ENCODE assay signal across 12 cellular contexts in the genomic region with DNA sequence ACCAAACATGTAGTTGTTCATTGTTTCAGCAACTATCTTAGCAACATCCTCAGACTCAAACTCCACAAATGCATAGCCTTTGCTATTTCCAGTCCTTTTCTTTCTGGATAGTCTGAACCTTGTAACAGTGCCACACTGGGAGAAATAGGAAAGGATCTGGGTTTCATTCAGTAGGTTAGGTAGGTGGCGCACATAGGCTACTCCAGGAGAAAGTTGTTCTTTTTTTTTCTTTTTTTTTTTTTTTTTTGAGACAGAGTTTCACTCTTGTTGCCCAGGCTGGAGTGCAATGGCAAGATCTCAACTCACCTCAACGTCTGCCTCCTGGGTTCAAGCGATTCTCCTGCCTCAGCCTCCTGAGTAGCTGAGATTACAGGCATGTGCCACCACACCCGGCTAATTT. TPM values are rescaled to one million over a fixed set of nuclear protein-coding genes. Genes with fewer than 3 reads are reported as not detected.
DNase-seq lines count a peak whose midpoint lies in the region; ATAC-seq, FAIRE-seq and TF ChIP-seq lines count a peak whose summit lies in the region.
"Not testable (repeated sequence)": the region's sequence is repeated elsewhere in the genome, so short reads cannot be mapped to it uniquely, and the experiment has no call there.
"Had no signal": no experiment of that assay in that cellular context is flagged by ENCODE, and none has a peak within 500 bp of the region (broad histone marks: within the 10 kb centered on the region; RNA-seq: fewer than 3 reads in every experiment).

No MANE protein-coding gene starts in this region.

- not testable (repeated sequence) for TF ChIP-seq POLR2A in HCT116 (IDR thresholded peaks at IDR 0.05; ENCODE audit: borderline replicate concordance, extremely low read depth, insufficient read depth, insufficient read length); H1 (IDR thresholded peaks at IDR 0.05; ENCODE audit: control extremely low read depth in 1 of 2, low read depth in 2 of 2, low read length in 2 of 2)

- BruUV-seq in HCT116 (replicated peaks; lab: Mats Ljungman, UMichigan); Panc1 (replicated peaks; lab: Mats Ljungman, UMichigan): not testable (repeated sequence)

- H3K4me1 ChIP-seq in HCT116 (ENCODE audit: control insufficient read depth in 1 of 2, insufficient read depth in 2 of 2, low read length in 2 of 2); Panc1 (ENCODE audit: control insufficient read depth, insufficient read depth, low read length); adipocyte (ENCODE audit: control insufficient read depth, insufficient read depth, low read length); H1 (replicated peaks in 1 of 4; ENCODE audit: control insufficient read depth in 3 of 4, insufficient read depth in 4 of 4, low read length in 3 of 4); foreskin keratinocyte: not testable (repeated sequence)

- TF ChIP-seq CTCF in HCT116 (IDR thresholded peaks at IDR 0.05 in 2 of 3, conservative IDR thresholded peaks at IDR 0.05 in 1 of 3; ENCODE audit: borderline replicate concordance in 1 of 3, insufficient read depth in 1 of 3, low read depth in 2 of 3, low read length in 2 of 3): peak in 1 of 3 experiments; percentile 35; a peak in 1 of 6 replicates
- TF ChIP-seq CTCF in Panc1 (IDR thresholded peaks at IDR 0.05): peak; percentile 40
- TF ChIP-seq CTCF in H1 (IDR thresholded peaks at IDR 0.05; ENCODE audit: control extremely low read depth in 1 of 3, insufficient read depth in 1 of 3, low read depth in 1 of 3, low read length in 3 of 3): peak in 2 of 3 experiments; percentile 1 to 25; a peak in 2 of 4 replicates
- peak; percentile 11 for TF ChIP-seq CTCF in foreskin keratinocyte (conservative IDR thresholded peaks at IDR 0.05)

- H3K27me3 ChIP-seq in HCT116 (ENCODE audit: insufficient read depth, low read length) (peaks cover 25% of the 10 kb centered on the region), Panc1 (ENCODE audit: control insufficient read depth, insufficient read depth, low read length) (peaks cover 11% of the 10 kb centered on the region), adipocyte (replicated peaks; ENCODE audit: control insufficient read depth, insufficient read depth, low read length) (peaks cover 35% of the 10 kb centered on the region), foreskin keratinocyte (peaks cover 56% of the 10 kb centered on the region)
- not testable (repeated sequence) for H3K27me3 ChIP-seq in H1 (replicated peaks in 1 of 4; ENCODE audit: control insufficient read depth in 3 of 4, extremely low read depth in 1 of 4, insufficient read depth in 3 of 4, low read length in 3 of 4)

- not testable (repeated sequence) for H3K27ac ChIP-seq in HCT116 (ENCODE audit: low read depth, low read length); Panc1 (ENCODE audit: low read length); H1 (ENCODE audit: low read depth, low read length); foreskin keratinocyte

- TF ChIP-seq EP300 in Ishikawa (IDR thresholded peaks at IDR 0.05; ENCODE audit: borderline replicate concordance); H1 (IDR thresholded peaks at IDR 0.05; ENCODE audit: borderline replicate concordance in 1 of 2, low read depth in 2 of 2, low read length in 2 of 2): not testable (repeated sequence)

- H4K5ac ChIP-seq in H1 (ENCODE audit: insufficient read length, low read depth, low read length): not testable (repeated sequence)

- not testable (repeated sequence) for H4K8ac ChIP-seq in H1 (ENCODE audit: extremely low read depth, insufficient read depth, low read length)

- H3K4me3 ChIP-seq in HCT116 (replicated peaks in 1 of 2; ENCODE audit: low read depth in 1 of 2, low read length in 2 of 2); Panc1 (ENCODE audit: low read depth in 2 of 2, low read length in 2 of 2); adipocyte (ENCODE audit: low read length); H1 (ENCODE audit: extremely low read depth in 1 of 4, insufficient read depth in 2 of 4, low read depth in 3 of 4, low read length in 4 of 4): not testable (repeated sequence)

- CTCF ChIA-PET in HCT116 (lab: Charles Lee); Panc1 (lab: Charles Lee): not testable (repeated sequence)
- CTCF ChIA-PET in H1 (lab: Charles Lee; ENCODE audit: partially characterized antibody): interaction anchor here (1.1 kb wide), 1 partner anchor 56 kb away, joined by 3 read pairs; no protein-coding TSS in a partner anchor

- H3K79me2 ChIP-seq in HCT116 (ENCODE audit: insufficient read depth, low read length); H1 (ENCODE audit: control insufficient read depth in 1 of 2, insufficient read depth in 2 of 2, low read length in 2 of 2): not testable (repeated sequence)

- H4K20me1 ChIP-seq in HCT116 (ENCODE audit: insufficient read depth); H1 (replicated peaks in 1 of 2; ENCODE audit: control insufficient read depth in 1 of 2, insufficient read depth in 2 of 2, low read length in 2 of 2): not testable (repeated sequence)

- DNase-seq in ACHN: peak; percentile 10
- not testable (repeated sequence) for DNase-seq in HCT116 (ENCODE audit: low read depth, low spot score); Panc1 (ENCODE audit: low read depth, low spot score); foreskin keratinocyte
- peak; percentile 16 for DNase-seq in adipocyte (ENCODE audit: low read depth)
- peak in 1 of 2 experiments; percentile 42 for DNase-seq in H1 (ENCODE audit: low read depth in 1 of 2, low spot score in 2 of 2)
- DNase-seq in renal cortical epithelial cell (ENCODE audit: low read depth): peak; percentile 5

- not testable (repeated sequence) for H2BK20ac ChIP-seq in H1 (ENCODE audit: low read length)

- not testable (repeated sequence) for H4K91ac ChIP-seq in H1 (replicated peaks; ENCODE audit: insufficient read length, low read length)

- WGBS in H1 (ENCODE audit: extremely low coverage in 1 of 2, insufficient coverage in 1 of 2, insufficient read length in 1 of 2, insufficient replicate concordance in 2 of 2, low coverage in 1 of 2, low lambda C conversion rate in 2 of 2, missing lambda C conversion rate in 1 of 2), 2 experiments: 70% methylated on average over 2 of the region's 4 CpGs; no CpG with 5 or more reads in 1 of the 2 experiments

- H3K56ac ChIP-seq in H1 (replicated peaks; ENCODE audit: insufficient read length, low read depth, low read length): not testable (repeated sequence)

- not testable (repeated sequence) for H3K79me1 ChIP-seq in H1 (ENCODE audit: low read depth, low read length)

- in situ Hi-C loops in ACHN (cut with HindIII; ENCODE audit: low pct_ligation_motif_present, low pct_unique_long_range_greater_than_20kb, low sequenced_read_pairs); Panc1 (cut with HindIII; ENCODE audit: low pct_unique_long_range_greater_than_20kb, low sequenced_read_pairs): not testable (repeated sequence)

- TF ChIP-seq RAD21 in HCT116 (IDR thresholded peaks at IDR 0.05; ENCODE audit: low read depth): peak; percentile 34; the same call in 1 of the 2 replicates
- peak; percentile 46; the same call in 1 of the 2 replicates for TF ChIP-seq RAD21 in Ishikawa (IDR thresholded peaks at IDR 0.05; ENCODE audit: low read depth)
- peak; percentile 13 to 21; a peak in 2 of 4 replicates for TF ChIP-seq RAD21 in H1 (IDR thresholded peaks at IDR 0.05 in 1 of 2, conservative IDR thresholded peaks at IDR 0.05 in 1 of 2; ENCODE audit: low read depth in 2 of 2, low read length in 2 of 2)

- not testable (repeated sequence) for H3K9ac ChIP-seq in HCT116 (ENCODE audit: low read length); adipocyte (ENCODE audit: low read length); H1 (replicated peaks in 1 of 4; ENCODE audit: extremely low read depth in 1 of 4, low read depth in 3 of 4, low read length in 3 of 4)

- not testable (repeated sequence) for H3K36me3 ChIP-seq in HCT116 (ENCODE audit: control insufficient read depth in 1 of 2, insufficient read depth in 2 of 2, low read length in 2 of 2); Panc1 (ENCODE audit: control insufficient read depth, insufficient read depth, low read length); adipocyte (ENCODE audit: control insufficient read depth, insufficient read depth, low read length, severe bottlenecking); H1 (ENCODE audit: control insufficient read depth in 2 of 4, insufficient read depth in 4 of 4, low read length in 3 of 4)

- not testable (repeated sequence) for H3K18ac ChIP-seq in H1 (ENCODE audit: extremely low read depth, low read length)

- not testable (repeated sequence) for H3K23ac ChIP-seq in H1 (ENCODE audit: insufficient read length)

- ATAC-seq in HCT116: peak; percentile 83
- ATAC-seq in Panc1, foreskin keratinocyte: not testable (repeated sequence)

- not testable (repeated sequence) for H3K4ac ChIP-seq in H1 (replicated peaks; ENCODE audit: insufficient read length, low read depth, low read length)

- peak overlapping the region; percentile 95; the same call in 1 of the 2 replicates for H2BK5ac ChIP-seq in H1 (ENCODE audit: low read depth, low read length)

- not testable (repeated sequence) for H2AK5ac ChIP-seq in H1 (ENCODE audit: low read depth, low read length)

- not testable (repeated sequence) for H2BK120ac ChIP-seq in H1 (replicated peaks; ENCODE audit: low read depth, low read length)

- not testable (repeated sequence) for H3K23me2 ChIP-seq in H1 (ENCODE audit: low read depth, low read length)

- not testable (repeated sequence) for FAIRE-seq in H1 (lab: Jason Lieb, UNC)

- H3K9me2 ChIP-seq in HCT116 (ENCODE audit: insufficient read depth): not testable (repeated sequence)

- not testable (repeated sequence) for H2BK15ac ChIP-seq in H1 (ENCODE audit: low read length)

- H2BK12ac ChIP-seq in H1 (ENCODE audit: low read depth, low read length): 0 out of 2 replicates have a peak overlapping the region, but pooled peaks have one; percentile 97

- intact Hi-C loops in HCT116 (cut with micrococcal nuclease); Panc1 (cut with micrococcal nuclease; ENCODE audit: unreplicated experiment): not testable (repeated sequence)

- H3K14ac ChIP-seq in H1 (ENCODE audit: insufficient read length): not testable (repeated sequence)

- H3K4me2 ChIP-seq in HCT116 (ENCODE audit: low read length); H1 (ENCODE audit: insufficient read depth in 1 of 2, low read depth in 2 of 2, low read length in 2 of 2): not testable (repeated sequence)

- RAD21 ChIA-PET in HCT116 (lab: Charles Lee; ENCODE audit: low non-redundant PET in 1 of 2, low total read pairs in 2 of 2, uncharacterized antibody in 2 of 2, unreplicated experiment in 2 of 2): not testable (repeated sequence)

- not testable (repeated sequence) for H3K9me3 ChIP-seq in HCT116 (ENCODE audit: control insufficient read depth in 1 of 2, insufficient read depth in 1 of 2, low read depth in 1 of 2, low read length in 2 of 2); Panc1 (ENCODE audit: control insufficient read depth, insufficient read depth, low read depth, low read length); adipocyte (ENCODE audit: control insufficient read depth, low read length); H1 (ENCODE audit: insufficient read depth in 2 of 2, low read depth in 1 of 2, low read length in 1 of 2)

- POLR2A ChIA-PET in HCT116 (lab: Charles Lee): interaction anchor here (0.7 kb wide), 1 partner anchor 55 kb away, joined by 3 read pairs; no protein-coding TSS in a partner anchor
- POLR2A ChIA-PET in Panc1 (lab: Charles Lee); H1 (lab: Charles Lee; ENCODE audit: partially characterized antibody): not testable (repeated sequence)

- peak overlapping the region; percentile 1 for H2AFZ ChIP-seq in HCT116 (ENCODE audit: low read depth, low read length, poor library complexity, severe bottlenecking)
- H2AFZ ChIP-seq in H1 (ENCODE audit: low read length): not testable (repeated sequence)

RNA-seq across cellular contexts. Expression of gene GOLGA6C, which starts 5.8 kb away (rescaled TPM):
- total RNA-seq in HCT116 (2021; ENCODE audit: unreplicated experiment) (not detected), Panc1 (2021; ENCODE audit: unreplicated experiment) (not detected), foreskin keratinocyte (not detected in 2 replicates), renal cortical epithelial cell (not detected in 2 replicates)
- polyA plus RNA-seq in HCT116 (2012): not detected in 2 replicates
- polyA plus RNA-seq in Panc1 (2012; ENCODE audit: insufficient read length): not detected
- total RNA-seq in H1 (2021; fragmentation: NEBNext Ultra II Directional; extraction: Animal tissue kit (Norgen Biotek cat#: 25700)): 0.35 TPM in 1 of 2 replicates, not detected in the other
- polyA plus RNA-seq in H1 (2011; rRNA removed) (0.14 and 0.17 TPM in 2 replicates), foreskin keratinocyte (not detected in 2 replicates)
- 0.22 TPM for polyA plus RNA-seq in H1 (2011; cell fraction: cytosol; rRNA removed)
- polyA plus RNA-seq in H1 (2011; cell fraction: nucleus; rRNA removed): 0.11 TPM
- polyA plus RNA-seq in H1 (2012, experiment 1 of 2): 0.15 to 0.61 TPM (median 0.42 TPM) in 4 replicates
- polyA plus RNA-seq in H1 (2012, experiment 2 of 2): not detected
- 0.99 TPM for polyA plus RNA-seq in H1 (2013, experiment 1 of 2)
- polyA plus RNA-seq in H1 (2013, experiment 2 of 2): 0.75 TPM
- polyA minus RNA-seq in H1 (2011; rRNA and poly(A)+ RNA removed): not detected in 2 replicates
- polyA minus RNA-seq in H1 (2011; cell fraction: cytosol; rRNA and poly(A)+ RNA removed): not detected
- 0.30 TPM for polyA minus RNA-seq in H1 (2011; cell fraction: nucleus; rRNA and poly(A)+ RNA removed)
- total RNA-seq: CD4-positive, alpha-beta T cell; Peyer's patch had no signal
- polyA plus RNA-seq: AG04450 had no signal

RNA-seq across cellular contexts. Expression of gene GOLGA6D, which starts 30.4 kb away (rescaled TPM):
- total RNA-seq in HCT116 (2021; ENCODE audit: unreplicated experiment) (0.12 TPM), Panc1 (2021; ENCODE audit: unreplicated experiment) (not detected), foreskin keratinocyte (not detected in 2 replicates), renal cortical epithelial cell (not detected in 2 replicates)
- polyA plus RNA-seq in HCT116 (2012): 0.03 TPM in 1 of 2 replicates, not detected in the other
- polyA plus RNA-seq in Panc1 (2012; ENCODE audit: insufficient read length): not detected
- total RNA-seq in H1 (2021; fragmentation: NEBNext Ultra II Directional; extraction: Animal tissue kit (Norgen Biotek cat#: 25700)): 0.69 and 0.73 TPM in 2 replicates
- polyA plus RNA-seq in H1 (2011; rRNA removed) (0.20 and 0.27 TPM in 2 replicates), foreskin keratinocyte (not detected in 2 replicates)
- 0.58 TPM for polyA plus RNA-seq in H1 (2011; cell fraction: cytosol; rRNA removed)
- 0.74 TPM for polyA plus RNA-seq in H1 (2011; cell fraction: nucleus; rRNA removed)
- 0.25 to 0.81 TPM (median 0.51 TPM) in 4 replicates for polyA plus RNA-seq in H1 (2012, experiment 1 of 2)
- 0.14 TPM for polyA plus RNA-seq in H1 (2012, experiment 2 of 2)
- polyA plus RNA-seq in H1 (2013, experiment 1 of 2): 0.77 TPM
- 0.85 TPM for polyA plus RNA-seq in H1 (2013, experiment 2 of 2)
- 0.47 and 0.68 TPM in 2 replicates for polyA minus RNA-seq in H1 (2011; rRNA and poly(A)+ RNA removed)
- polyA minus RNA-seq in H1 (2011; cell fraction: cytosol; rRNA and poly(A)+ RNA removed): not detected
- polyA minus RNA-seq in H1 (2011; cell fraction: nucleus; rRNA and poly(A)+ RNA removed): not detected
- total RNA-seq: CD4-positive, alpha-beta T cell; Daoy; Peyer's patch had no signal
- polyA plus RNA-seq: AG04450 had no signal

RNA-seq across cellular contexts. Expression of gene C15orf39, which starts 50.6 kb away (rescaled TPM):
- total RNA-seq in HCT116 (2021; ENCODE audit: unreplicated experiment) (29.3 TPM), Panc1 (2021; ENCODE audit: unreplicated experiment) (17.6 TPM), foreskin keratinocyte (17.2 and 23.6 TPM in 2 replicates), renal cortical epithelial cell (1.4 and 8.3 TPM in 2 replicates)
- 20.8 and 24.4 TPM in 2 replicates for polyA plus RNA-seq in HCT116 (2012)
- 11.7 TPM for polyA plus RNA-seq in Panc1 (2012; ENCODE audit: insufficient read length)
- total RNA-seq in H1 (2021; fragmentation: NEBNext Ultra II Directional; extraction: Animal tissue kit (Norgen Biotek cat#: 25700)): 35.6 and 38.5 TPM in 2 replicates
- polyA plus RNA-seq in H1 (2011; rRNA removed) (13.8 and 18.9 TPM in 2 replicates), foreskin keratinocyte (15.2 and 19.7 TPM in 2 replicates)
- 5.7 TPM for polyA plus RNA-seq in H1 (2011; cell fraction: cytosol; rRNA removed)
- polyA plus RNA-seq in H1 (2011; cell fraction: nucleus; rRNA removed): 15.1 TPM
- 17.6 to 27.7 TPM (median 24.3 TPM) in 4 replicates for polyA plus RNA-seq in H1 (2012, experiment 1 of 2)
- polyA plus RNA-seq in H1 (2012, experiment 2 of 2): 24.9 TPM
- 23.9 TPM for polyA plus RNA-seq in H1 (2013, experiment 1 of 2)
- polyA plus RNA-seq in H1 (2013, experiment 2 of 2): 24.3 TPM
- 14.5 and 15.8 TPM in 2 replicates for polyA minus RNA-seq in H1 (2011; rRNA and poly(A)+ RNA removed)
- 23.3 TPM for polyA minus RNA-seq in H1 (2011; cell fraction: cytosol; rRNA and poly(A)+ RNA removed)
- polyA minus RNA-seq in H1 (2011; cell fraction: nucleus; rRNA and poly(A)+ RNA removed): 21.6 TPM
